Comparison of ENCODE assay signal across 28 cellular contexts in the genomic region with DNA sequence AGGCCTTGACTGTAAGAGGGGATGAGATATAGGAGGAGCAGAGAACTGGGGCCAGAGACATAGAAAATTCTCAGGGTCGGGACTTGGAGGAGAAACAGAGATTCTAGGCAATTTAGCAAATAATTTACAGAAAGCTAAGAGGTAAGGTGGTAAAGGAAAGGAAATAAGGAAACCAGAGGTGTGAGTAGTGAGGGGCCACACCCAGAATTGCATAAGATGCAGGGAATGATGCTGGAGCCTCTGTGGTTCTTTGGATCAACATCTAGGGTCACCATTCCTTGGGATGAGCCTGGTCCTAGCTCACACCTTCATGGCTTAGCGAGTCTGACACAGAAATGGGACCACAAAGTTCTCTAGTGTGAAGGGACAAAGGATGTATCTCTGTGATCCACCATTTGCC. TPM values are rescaled to one million over a fixed set of nuclear protein-coding genes. Genes with fewer than 3 reads are reported as not detected.
DNase-seq lines count a peak whose midpoint lies in the region; ATAC-seq, FAIRE-seq and TF ChIP-seq lines count a peak whose summit lies in the region.
"Had no signal": no experiment of that assay in that cellular context is flagged by ENCODE, and none has a peak within 500 bp of the region (broad histone marks: within the 10 kb centered on the region; RNA-seq: fewer than 3 reads in every experiment).

No MANE protein-coding gene starts in this region.

- H3K36me3 ChIP-seq in astrocyte (ENCODE audit: insufficient read depth, low read length), result no peaks in the 10 kb centered on the region
- no peaks in the 10 kb centered on the region for H3K36me3 ChIP-seq in mucosa of descending colon (ENCODE audit: low read depth)
- H3K36me3 ChIP-seq: BLaER1, SJSA1 had no signal

- DNase-seq in A549 (ENCODE audit: low read depth in 1 of 2, low spot score in 1 of 2) (no peak), astrocyte (ENCODE audit: low read depth) (no peak), mucosa of descending colon (no peak), GOT3 (lab: John Stamatoyannopoulos, UW) (no peak), T-helper 1 cell (no peak), DMS79 (lab: John Stamatoyannopoulos, UW) (no peak)
- DNase-seq: CD4-positive, alpha-beta T cell; DMS53; KBM-7; MM.1S; NCI-H1417 treated with DMSO at 0.1 percent for 48 hours; NCI-H187; NCI-H2107; NCI-H446; NCI-H524 treated with DMSO at 0.1 percent for 48 hours; NCI-H774 had no signal

- CTCF ChIA-PET in A549 (lab: Yijun Ruan, JAX), result interaction anchor here (1.4 kb wide), 1 partner anchor 95 kb away, joined by 5 read pairs; no protein-coding TSS in a partner anchor

- ATAC-seq in A549, result no peak
- ATAC-seq in esophagus mucosa, result peak; percentile 34
- ATAC-seq in mucosa of descending colon, result peak; percentile 71
- no peak for ATAC-seq in GM18868 (IDR thresholded peaks at IDR 0.05; ENCODE audit: unreplicated experiment)
- ATAC-seq: HCT116 had no signal

- TF ChIP-seq EP300 in A549 (IDR thresholded peaks at IDR 0.05), result no peak

- 17% methylated on average over 2 of the region's 2 CpGs for WGBS in A549 (ENCODE audit: missing lambda C conversion rate)

- no peak for TF ChIP-seq POLR2A in A549 (IDR thresholded peaks at IDR 0.05; ENCODE audit: low read length)

- POLR2A ChIA-PET in A549 (lab: Yijun Ruan, JAX), result no interaction called here

- peaks cover 5% of the 10 kb centered on the region for H3K36me3 Mint-ChIP-seq in astrocyte (ENCODE audit: low read depth, unreplicated experiment)

- no peak overlapping the region for H2AFZ ChIP-seq in astrocyte (ENCODE audit: low read depth, low read length)

- H3K4me1 ChIP-seq in A549 (peaks cover 17% of the 10 kb centered on the region), astrocyte (ENCODE audit: insufficient read depth, low read length) (no peaks in the 10 kb centered on the region), mucosa of descending colon (ENCODE audit: low read depth) (no peaks in the 10 kb centered on the region)
- H3K4me1 ChIP-seq: SJSA1 had no signal

- H3K4me2 ChIP-seq in A549 (peak overlapping the region; percentile 27; the same call in 2 of the 3 replicates), astrocyte (ENCODE audit: low read length) (no peak overlapping the region)
- H3K4me2 ChIP-seq: BLaER1 had no signal

- peak overlapping the region; percentile 24 to 30; a peak in 2 of 6 replicates for H3K27ac ChIP-seq in A549
- no peak overlapping the region for H3K27ac ChIP-seq in astrocyte (ENCODE audit: low read depth, low read length)
- H3K27ac ChIP-seq: BLaER1, SJSA1 had no signal

- H3K4me3 Mint-ChIP-seq in astrocyte (ENCODE audit: unreplicated experiment), result no peak overlapping the region
- H3K4me3 Mint-ChIP-seq: CD4-positive, alpha-beta T cell had no signal

- H3K4me3 ChIP-seq in A549 (no peak overlapping the region), astrocyte (ENCODE audit: insufficient read depth, low read depth, low read length) (no peak overlapping the region), mucosa of descending colon (no peak overlapping the region)
- H3K4me3 ChIP-seq: BLaER1, SJSA1 had no signal

- TF ChIP-seq RAD21 in A549 (conservative IDR thresholded peaks at IDR 0.05 in 1 of 2, IDR thresholded peaks at IDR 0.05 in 1 of 2), result no peak

- FAIRE-seq in A549 (lab: Jason Lieb, UNC) (no peak), astrocyte (lab: Jason Lieb, UNC) (no peak)
- FAIRE-seq: D721Med, G401.6, H1, RCC 7860 had no signal

- no peaks in the 10 kb centered on the region for H3K79me2 ChIP-seq in astrocyte (ENCODE audit: insufficient read depth, low read length)

- TF ChIP-seq CTCF in A549 (IDR thresholded peaks at IDR 0.05) (no peak), astrocyte (IDR thresholded peaks at IDR 0.05; ENCODE audit: insufficient read depth, low read depth, low read length) (no peak), mucosa of descending colon (IDR thresholded peaks at IDR 0.05) (no peak)

- H3K27me3 Mint-ChIP-seq in astrocyte (ENCODE audit: low read depth, unreplicated experiment), result peaks cover 19% of the 10 kb centered on the region
- H3K27me3 Mint-ChIP-seq: CD4-positive, alpha-beta T cell had no signal

- no peaks in the 10 kb centered on the region for H3K27me3 ChIP-seq in astrocyte (ENCODE audit: insufficient read depth, low read length)
- H3K27me3 ChIP-seq: BLaER1, SJSA1 had no signal

- H3K9ac ChIP-seq in astrocyte (ENCODE audit: low read length), result no peak overlapping the region
- H3K9ac ChIP-seq: BLaER1 had no signal

- peaks cover 1% of the 10 kb centered on the region for H3K4me1 Mint-ChIP-seq in astrocyte (ENCODE audit: low read depth, unreplicated experiment)

- H3K9me3 Mint-ChIP-seq in astrocyte (ENCODE audit: unreplicated experiment), result peaks cover 12% of the 10 kb centered on the region
- H3K9me3 Mint-ChIP-seq: CD4-positive, alpha-beta T cell had no signal

- peak overlapping the region; percentile 47 for H3K27ac Mint-ChIP-seq in astrocyte (ENCODE audit: unreplicated experiment)
- H3K27ac Mint-ChIP-seq: CD4-positive, alpha-beta T cell had no signal

- intact Hi-C loops in mucosa of descending colon (cut with DNase I, micrococcal nuclease), result no loop called here

- H3K9me3 ChIP-seq in A549 (no peaks in the 10 kb centered on the region), astrocyte (ENCODE audit: insufficient read depth, low read depth, low read length) (no peaks in the 10 kb centered on the region), mucosa of descending colon (no peaks in the 10 kb centered on the region)
- H3K9me3 ChIP-seq: BLaER1, SJSA1 had no signal

- no peaks in the 10 kb centered on the region for H4K20me1 ChIP-seq in astrocyte (ENCODE audit: insufficient read depth, low read length)
- H4K20me1 ChIP-seq: BLaER1 had no signal

TF ChIP-seq in A549, 52 proteins besides CTCF, POLR2A, EP300 and RAD21:
- no peak for TF ChIP-seq MAFK (IDR thresholded peaks at IDR 0.05; ENCODE audit: partially characterized antibody)
- 0 out of 4 replicates have a peak, but pooled peaks of 1 of the 2 experiments have one; percentile 10 for TF ChIP-seq CEBPB (IDR thresholded peaks at IDR 0.05)
TF ChIP-seq in A549: peak in this region for 1.

RNA-seq across cellular contexts. Expression of gene SDR9C7, which starts 0.9 kb away (rescaled TPM):
- polyA plus RNA-seq in A549 (2011; rRNA removed) (0.13 TPM in 1 of 2 replicates, not detected in the other), A549 (2017; fragmentation: RNase III; extraction: RNeasy Plus Mini Kit Qiagen cat#74134 plus additional on column Dnase treatment) (0.05 TPM in 1 of 3 replicates, not detected in the others)
- 0.03 and 0.05 TPM in 2 replicates for polyA plus RNA-seq in A549 (2012; cell fraction: cytosol; rRNA removed)
- 0.05 and 0.06 TPM in 2 replicates for polyA plus RNA-seq in A549 (2012; cell fraction: nucleus; rRNA removed)
- polyA minus RNA-seq in A549 (2011; rRNA and poly(A)+ RNA removed), result not detected in 2 replicates
- total RNA-seq in astrocyte (0.17 TPM in 1 of 2 replicates, not detected in the other), esophagus mucosa (26.0 TPM), mucosa of descending colon (not detected)
- total RNA-seq: A172; CD4-positive, alpha-beta T cell; H1; LHCN-M2; SJSA1 had no signal
- polyA plus RNA-seq: AG04450 had no signal

RNA-seq across cellular contexts. Expression of gene RDH16, which starts 22.3 kb away (rescaled TPM):
- polyA plus RNA-seq in A549 (2011; rRNA removed), result 0.21 and 0.22 TPM in 2 replicates
- 0.05 and 0.07 TPM in 2 replicates for polyA plus RNA-seq in A549 (2012; cell fraction: cytosol; rRNA removed)
- polyA plus RNA-seq in A549 (2012; cell fraction: nucleus; rRNA removed), result 0.43 and 0.59 TPM in 2 replicates
- polyA plus RNA-seq in A549 (2017; fragmentation: RNase III; extraction: RNeasy Plus Mini Kit Qiagen cat#74134 plus additional on column Dnase treatment), result 0.06 to 0.09 TPM (median 0.08 TPM) in 3 replicates
- 0.29 TPM in 1 of 2 replicates, not detected in the other for polyA minus RNA-seq in A549 (2011; rRNA and poly(A)+ RNA removed)
- 0.31 and 0.32 TPM in 2 replicates for total RNA-seq in astrocyte
- total RNA-seq in esophagus mucosa, result 2.4 TPM
- total RNA-seq in mucosa of descending colon, result under 1 TPM; 0.14 to 0.28 (median 0.19) TPM
- total RNA-seq: A172, LHCN-M2 had no signal

Comparison
In these comparisons a context has a peak if more than half of its experiments do, and no peak if none do; other contexts are left out.
1. ATAC-seq: peak in esophagus mucosa (single experiment) and mucosa of descending colon (single experiment); none in A549 (0 of 2) and GM18868 (single experiment).
2. RNA of gene SDR9C7, which starts 0.9 kb away (total RNA-seq): 26.0 TPM in esophagus mucosa (single experiment); 0.17 TPM in astrocyte and not detected in mucosa of descending colon; every median in the first group is over 10 times any median in the second.